Comparison of ENCODE assay signal across 1 cellular context in the genomic region with DNA sequence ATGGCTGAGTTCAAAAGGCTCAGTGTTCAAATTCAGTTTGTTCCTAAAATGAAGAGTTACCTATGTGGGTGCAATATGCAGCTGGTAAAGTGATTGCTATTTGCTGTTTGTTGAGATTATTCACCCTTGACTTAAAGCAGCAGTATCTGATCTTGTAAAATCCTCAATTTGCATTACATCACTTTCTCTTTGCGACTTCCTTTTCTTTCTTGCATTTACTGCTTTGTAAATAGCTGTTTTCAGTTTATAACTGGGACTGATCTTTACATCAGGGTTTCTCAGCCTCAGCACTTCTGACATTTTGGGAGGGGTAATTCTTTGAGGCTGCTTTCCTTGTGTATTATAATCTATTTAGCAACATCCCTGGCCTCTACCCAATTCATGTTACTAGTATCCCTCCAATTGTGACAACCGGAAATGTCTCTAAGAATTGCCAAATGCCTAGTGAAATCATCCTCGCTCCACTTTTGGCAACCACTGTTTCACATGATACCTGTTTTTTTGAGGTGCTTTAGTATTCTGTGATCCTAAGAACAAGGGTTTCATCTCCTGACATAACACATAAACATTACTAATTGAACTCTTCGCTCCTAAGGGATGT.
TF ChIP-seq lines count a peak whose summit lies in the region.

No MANE protein-coding gene starts in this region.

TF ChIP-seq in endothelial cell of umbilical vein, 7 proteins besides CTCF, POLR2A, EP300 and RAD21:
- TF ChIP-seq POLR2AphosphoS5 (IDR thresholded peaks at IDR 0.05; ENCODE audit: insufficient read depth, low read depth, low read length) (no peak), EZH2 (IDR thresholded peaks at IDR 0.05; ENCODE audit: borderline replicate concordance, low read depth, low read length, severe bottlenecking) (no peak), MYC (IDR thresholded peaks at IDR 0.05; ENCODE audit: low read depth, low read length) (no peak), FOS (IDR thresholded peaks at IDR 0.05; ENCODE audit: borderline replicate concordance, insufficient read depth, low read length) (no peak), JUN (IDR thresholded peaks at IDR 0.05; ENCODE audit: borderline replicate concordance, insufficient read depth, insufficient read length, low read depth) (no peak), GATA2 (IDR thresholded peaks at IDR 0.05; ENCODE audit: insufficient read depth, insufficient read length, low read depth, low read length) (no peak), MAX (IDR thresholded peaks at IDR 0.05; ENCODE audit: insufficient read depth, insufficient read length) (no peak)
TF ChIP-seq in endothelial cell of umbilical vein: peak in this region for 0.
